ENCODE assay signal across 14 cellular contexts in the genomic region with DNA sequence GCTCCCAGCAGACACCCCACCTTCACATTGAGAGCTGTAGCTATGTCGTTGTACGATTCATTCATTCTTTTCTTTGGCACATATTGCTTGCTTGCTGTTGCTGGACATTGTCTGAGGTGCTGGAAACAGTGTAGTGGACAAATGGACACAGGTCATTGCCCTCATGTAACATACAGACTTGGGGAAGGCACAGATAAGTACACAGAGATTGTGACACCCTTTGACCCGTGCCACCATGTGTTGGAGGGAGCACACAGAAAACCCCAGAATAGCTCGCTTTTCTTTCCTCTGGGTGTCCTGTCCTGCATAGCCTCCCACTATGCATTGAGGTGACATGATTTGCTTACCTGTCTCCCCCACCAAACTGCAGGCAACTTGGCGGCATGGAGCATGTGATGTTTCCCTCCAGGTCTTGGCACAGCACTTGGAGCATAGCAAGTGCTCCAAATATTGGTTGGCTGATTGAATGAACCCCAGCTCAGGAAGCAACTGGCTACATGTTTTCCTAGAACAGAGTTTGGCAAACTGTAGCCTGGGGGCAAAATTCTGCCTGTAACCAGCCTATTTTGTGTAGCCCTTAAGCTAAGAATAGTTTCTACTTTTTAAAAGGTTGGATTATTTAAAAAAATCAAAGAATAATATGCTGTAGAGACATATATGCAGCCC. TPM values are rescaled to one million over a fixed set of nuclear protein-coding genes. Genes with fewer than 3 reads are reported as not detected.
DNase-seq lines count a peak whose midpoint lies in the region; ATAC-seq and TF ChIP-seq lines count a peak whose summit lies in the region.
"Had no signal": no experiment of that assay in that cellular context is flagged by ENCODE, and none has a peak within 500 bp of the region (broad histone marks: within the 10 kb centered on the region; RNA-seq: fewer than 3 reads in every experiment).

No MANE protein-coding gene starts in this region.

- DNase-seq in HCT116 (ENCODE audit: low read depth, low spot score) (no peak), osteoblast (ENCODE audit: insufficient read length, low spot score, missing footprints) (no peak), H4 (ENCODE audit: low spot score) (no peak), NCI-H2107 (lab: John Stamatoyannopoulos, UW) (no peak), stomach (no peak)
- DNase-seq: AML-193; CD4-positive, alpha-beta T cell; NCI-H1092; Peyer's patch; SHP77 had no signal

- 81 to 86% (median 85%) methylated on average over 5 of the region's 5 CpGs for WGBS in stomach, 5 donors

- no peak overlapping the region for H3K27ac ChIP-seq in BLaER1 treated with 17β-estradiol and CSF1 and Interleukin-3, amounts not matched to agents 10 nM and 100 nM
- H3K27ac ChIP-seq in HCT116 (ENCODE audit: low read depth, low read length): no peak overlapping the region
- no peak overlapping the region for H3K27ac ChIP-seq in osteoblast (ENCODE audit: low read depth, low read length)
- no peak overlapping the region for H3K27ac ChIP-seq in stomach
- H3K27ac ChIP-seq: Peyer's patch had no signal

- H3K9me3 ChIP-seq in BLaER1 treated with 17β-estradiol and CSF1 and Interleukin-3, amounts not matched to agents 10 nM and 100 nM (replicated peaks in 1 of 11): no peaks in the 10 kb centered on the region
- H3K9me3 ChIP-seq in HCT116 (ENCODE audit: control insufficient read depth in 1 of 2, insufficient read depth in 1 of 2, low read depth in 1 of 2, low read length in 2 of 2): no peaks in the 10 kb centered on the region
- no peaks in the 10 kb centered on the region for H3K9me3 ChIP-seq in osteoblast (ENCODE audit: low read depth, low read length)
- H3K9me3 ChIP-seq in stomach: no peaks in the 10 kb centered on the region
- H3K9me3 ChIP-seq: Peyer's patch had no signal

- H2AFZ ChIP-seq in HCT116 (ENCODE audit: low read depth, low read length, poor library complexity, severe bottlenecking) (peak overlapping the region; percentile 4), osteoblast (ENCODE audit: low read length) (peak overlapping the region; percentile 24)

- no peaks in the 10 kb centered on the region for H3K36me3 ChIP-seq in BLaER1 treated with 17β-estradiol and CSF1 and Interleukin-3, amounts not matched to agents 10 nM and 100 nM
- H3K36me3 ChIP-seq in HCT116 (ENCODE audit: control insufficient read depth in 1 of 2, insufficient read depth in 2 of 2, low read length in 2 of 2) (no peaks in the 10 kb centered on the region), osteoblast (ENCODE audit: insufficient read depth, low read length) (no peaks in the 10 kb centered on the region), stomach (no peaks in the 10 kb centered on the region)
- H3K36me3 ChIP-seq: Peyer's patch had no signal

- no peak overlapping the region for H3K4me3 ChIP-seq in BLaER1 treated with 17β-estradiol and CSF1 and Interleukin-3, amounts not matched to agents 10 nM and 100 nM
- H3K4me3 ChIP-seq in HCT116 (replicated peaks in 1 of 2; ENCODE audit: low read depth in 1 of 2, low read length in 2 of 2) (peak overlapping the region in 1 of 2 experiments; percentile 13; a peak in 2 of 4 replicates), osteoblast (ENCODE audit: insufficient read depth, low read length) (no peak overlapping the region), stomach (no peak overlapping the region)
- H3K4me3 ChIP-seq: Peyer's patch had no signal

- H3K9me3 Mint-ChIP-seq in brain: peaks cover 0 to 6% (median 0%) of the 10 kb centered on the region in 5 experiments
- H3K9me3 Mint-ChIP-seq: CD4-positive, alpha-beta T cell; IgD-negative memory B cell had no signal

- POLR2A ChIA-PET in HCT116 (lab: Charles Lee): no interaction called here

- peaks cover 0 to 15% (median 11%) of the 10 kb centered on the region in 10 experiments; a peak in 12 of 20 replicates for H3K4me1 ChIP-seq in BLaER1 treated with 17β-estradiol and CSF1 and Interleukin-3, amounts not matched to agents 10 nM and 100 nM
- H3K4me1 ChIP-seq in HCT116 (ENCODE audit: control insufficient read depth in 1 of 2, insufficient read depth in 2 of 2, low read length in 2 of 2): peaks cover 13 to 36% of the 10 kb centered on the region in 2 experiments
- peaks cover 13% of the 10 kb centered on the region for H3K4me1 ChIP-seq in osteoblast (ENCODE audit: insufficient read depth, low read length)
- peaks cover 0 to 14% (median 4%) of the 10 kb centered on the region in 4 donors for H3K4me1 ChIP-seq in stomach
- H3K4me1 ChIP-seq: Peyer's patch had no signal

- ATAC-seq in HCT116 (peak; percentile 32), GM21825 (IDR thresholded peaks at IDR 0.05; ENCODE audit: unreplicated experiment) (no peak)

- peaks cover 73% of the 10 kb centered on the region for H3K4me1 Mint-ChIP-seq in brain

- H3K9ac ChIP-seq in BLaER1 treated with 17β-estradiol and CSF1 and Interleukin-3, amounts not matched to agents 10 nM and 100 nM: no peak overlapping the region
- H3K9ac ChIP-seq in HCT116 (ENCODE audit: low read length): peak overlapping the region; percentile 4; the same call in 1 of the 2 replicates

- no peaks in the 10 kb centered on the region for H3K36me3 Mint-ChIP-seq in brain
- H3K36me3 Mint-ChIP-seq: IgD-negative memory B cell had no signal

- no peak for TF ChIP-seq EP300 in stomach (IDR thresholded peaks at IDR 0.05)

- H4K20me1 ChIP-seq in BLaER1 treated with 17β-estradiol and CSF1 and Interleukin-3, amounts not matched to agents 10 nM and 100 nM: peaks cover 0 to 10% (median 0%) of the 10 kb centered on the region in 11 experiments; a peak in 1 of 22 replicates
- no peaks in the 10 kb centered on the region for H4K20me1 ChIP-seq in HCT116 (ENCODE audit: insufficient read depth)
- no peaks in the 10 kb centered on the region for H4K20me1 ChIP-seq in osteoblast (ENCODE audit: insufficient read depth, low read length)

- no peak overlapping the region for H3K4me3 Mint-ChIP-seq in brain
- H3K4me3 Mint-ChIP-seq: CD4-positive, alpha-beta T cell; IgD-negative memory B cell had no signal

- H3K27ac Mint-ChIP-seq in brain: peak overlapping the region in 3 of 5 experiments; percentile 13 to 72 (median 29)
- H3K27ac Mint-ChIP-seq: CD4-positive, alpha-beta T cell; IgD-negative memory B cell had no signal

- H3K27me3 ChIP-seq in BLaER1 treated with 17β-estradiol and CSF1 and Interleukin-3, amounts not matched to agents 10 nM and 100 nM: no peaks in the 10 kb centered on the region
- no peaks in the 10 kb centered on the region for H3K27me3 ChIP-seq in HCT116 (ENCODE audit: insufficient read depth, low read length)
- H3K27me3 ChIP-seq in osteoblast (ENCODE audit: insufficient read depth, low read length): peaks cover 4% of the 10 kb centered on the region
- peaks cover 0 to 14% (median 12%) of the 10 kb centered on the region in 3 donors for H3K27me3 ChIP-seq in stomach
- H3K27me3 ChIP-seq: Peyer's patch had no signal

- H3K79me2 ChIP-seq in HCT116 (ENCODE audit: insufficient read depth, low read length): no peaks in the 10 kb centered on the region
- H3K79me2 ChIP-seq in osteoblast (ENCODE audit: insufficient read depth, low read length): no peaks in the 10 kb centered on the region

- TF ChIP-seq RAD21 in HCT116 (IDR thresholded peaks at IDR 0.05; ENCODE audit: low read depth): no peak

- TF ChIP-seq POLR2A in HCT116 (IDR thresholded peaks at IDR 0.05; ENCODE audit: borderline replicate concordance, extremely low read depth, insufficient read depth, insufficient read length) (no peak), stomach (IDR thresholded peaks at IDR 0.05) (no peak)

- TF ChIP-seq CTCF in HCT116 (IDR thresholded peaks at IDR 0.05 in 2 of 3, conservative IDR thresholded peaks at IDR 0.05 in 1 of 3; ENCODE audit: borderline replicate concordance in 1 of 3, insufficient read depth in 1 of 3, low read depth in 2 of 3, low read length in 2 of 3) (no peak), brain (conservative IDR thresholded peaks at IDR 0.05) (no peak), osteoblast (IDR thresholded peaks at IDR 0.05; ENCODE audit: extremely low read depth, low read depth, low read length) (no peak), stomach (IDR thresholded peaks at IDR 0.05) (no peak)

- intact Hi-C loops in HCT116 (cut with micrococcal nuclease): no loop called here
- intact Hi-C loops in stomach (cut with DNase I; ENCODE audit: low total_unique reads): no loop called here

- CTCF ChIA-PET in HCT116 (lab: Charles Lee): interaction anchor here (1.1 to 1.3 kb wide), 3 partner anchors 18 to 227 kb away, joined by 3 read pairs; partner anchors contain the start of gene NECTIN1

- H3K9me2 ChIP-seq in HCT116 (ENCODE audit: insufficient read depth): no peaks in the 10 kb centered on the region

- H3K4me2 ChIP-seq in BLaER1 treated with 17β-estradiol and CSF1 and Interleukin-3, amounts not matched to agents 10 nM and 100 nM: peak overlapping the region in 6 of 11 experiments; percentile 26 to 77 (median 67); a peak in 11 of 22 replicates
- H3K4me2 ChIP-seq in HCT116 (ENCODE audit: low read length): peak overlapping the region; percentile 62
- H3K4me2 ChIP-seq in osteoblast (ENCODE audit: insufficient read depth, low read length): peak overlapping the region; percentile 45

- no TSS peak for BruUV-seq in HCT116 (replicated peaks; lab: Mats Ljungman, UMichigan)

- peaks cover 9% of the 10 kb centered on the region for H3K27me3 Mint-ChIP-seq in brain

- RAD21 ChIA-PET in HCT116 (lab: Charles Lee; ENCODE audit: low non-redundant PET in 1 of 2, low total read pairs in 2 of 2, uncharacterized antibody in 2 of 2, unreplicated experiment in 2 of 2): no interaction called here

TF ChIP-seq in HCT116, 20 proteins besides CTCF, POLR2A, EP300 and RAD21 (continues in another document):
- TF ChIP-seq ZBTB33 (IDR thresholded peaks at IDR 0.05; ENCODE audit: extremely low read depth, insufficient replicate concordance, low read length) (no peak), EGR1 (IDR thresholded peaks at IDR 0.05; ENCODE audit: low read depth) (no peak)

RNA-seq across cellular contexts. Expression of gene NECTIN1, which starts 30.9 kb away (rescaled TPM):
- 23.8 TPM for total RNA-seq in HCT116 (2021; ENCODE audit: unreplicated experiment)
- polyA plus RNA-seq in HCT116 (2012): 17.7 and 22.2 TPM in 2 replicates
- polyA plus RNA-seq in brain (ENCODE audit: insufficient read depth, low read depth, low replicate concordance): 56.3 TPM
- 4.1 and 5.8 TPM in 2 replicates for total RNA-seq in osteoblast
- 6.4 and 6.6 TPM in 2 replicates for total RNA-seq in H4 (2014; rRNA removed; shearing (Covaris generic))
- 10 to 100 TPM in 2 of 5 donors, 1 to 10 TPM in 3; 5.4 to 92.1 (median 6.5) TPM for total RNA-seq in stomach
- polyA plus RNA-seq in stomach: 10 to 100 TPM in 1 of 3 donors, 1 to 10 TPM in 2; 1.2 to 20.9 (median 3.1) TPM
